Comparison of ENCODE assay signal across 8 cellular contexts in genomic region chr17:50129303-50129945, GRCh38. TPM values are rescaled to one million over a fixed set of nuclear protein-coding genes. Genes with fewer than 3 reads are reported as not detected.
DNase-seq lines count a peak whose midpoint lies in the region; ATAC-seq, FAIRE-seq and TF ChIP-seq lines count a peak whose summit lies in the region.

No MANE protein-coding gene starts in this region.

- DNase-seq in CD14-positive monocyte (ENCODE audit: low spot score) (no peak), HTR-8/SVneo (ENCODE audit: insufficient read length, low spot score) (no peak), fibroblast of the aortic adventitia (ENCODE audit: low read depth) (no peak), psoas muscle (peak in 1 of 2 donors; percentile 76), T1000 (lab: John Stamatoyannopoulos, UW) (no peak)
- DNase-seq in activated CD4-positive, alpha-beta memory T cell treated with anti-CD3 and anti-CD28 coated beads, Interleukin-2, amount 10 ng/mL, durations not matched to agents 7 days and 5 days, result peak; percentile 50

- peaks cover 29% of the 10 kb centered on the region for H3K4me1 ChIP-seq in psoas muscle

- H3K27me3 Mint-ChIP-seq in CD14-positive monocyte (ENCODE audit: low read depth in 3 of 3), result peaks cover 67 to 77% (median 72%) of the 10 kb centered on the region in 3 donors
- peaks cover 37% of the 10 kb centered on the region for H3K27me3 Mint-ChIP-seq in activated CD4-positive, alpha-beta memory T cell treated with anti-CD3 and anti-CD28 coated beads, Interleukin-2, amount 10 ng/mL, durations not matched to agents 7 days and 5 days

- H3K4me1 Mint-ChIP-seq in CD14-positive monocyte, result peaks cover 38% of the 10 kb centered on the region
- H3K4me1 Mint-ChIP-seq in activated CD4-positive, alpha-beta memory T cell treated with anti-CD3 and anti-CD28 coated beads, Interleukin-2, amount 10 ng/mL, durations not matched to agents 7 days and 5 days, result peaks cover 38% of the 10 kb centered on the region

- CTCF ChIA-PET in activated CD4-positive, alpha-beta memory T cell treated with anti-CD3 and anti-CD28 coated beads, Interleukin-2, amount 10 ng/mL, durations not matched to agents 7 days and 5 days (lab: Charles Lee), result interaction anchor here (2.0 to 3.0 kb wide), 2 partner anchors 12 to 35 kb away, joined by 7 to 14 read pairs; partner anchors contain the start of gene PDK2

- intact Hi-C loops in CD14-positive monocyte (cut with micrococcal nuclease) (no loop called here), psoas muscle (cut with DNase I) (no loop called here)

- H3K36me3 Mint-ChIP-seq in CD14-positive monocyte, result peaks cover 22 to 28% of the 10 kb centered on the region in 2 donors
- peaks cover 27% of the 10 kb centered on the region for H3K36me3 Mint-ChIP-seq in activated CD4-positive, alpha-beta memory T cell treated with anti-CD3 and anti-CD28 coated beads, Interleukin-2, amount 10 ng/mL, durations not matched to agents 7 days and 5 days (ENCODE audit: low read depth)

- TF ChIP-seq CTCF in CD14-positive monocyte (IDR thresholded peaks at IDR 0.05) (no peak), fibroblast of the aortic adventitia (IDR thresholded peaks at IDR 0.05; ENCODE audit: insufficient read depth, low read length) (no peak), psoas muscle (IDR thresholded peaks at IDR 0.05) (no peak)

- ATAC-seq in psoas muscle, result peak; percentile 1 to 29 (median 18)
- no peak for ATAC-seq in GM21423 (IDR thresholded peaks at IDR 0.05; ENCODE audit: unreplicated experiment)
- no peak for ATAC-seq in GM21825 (IDR thresholded peaks at IDR 0.05; ENCODE audit: unreplicated experiment)

- H3K4me3 Mint-ChIP-seq in CD14-positive monocyte, result peak overlapping the region; percentile 50 to 85
- peak overlapping the region; percentile 71 for H3K4me3 Mint-ChIP-seq in activated CD4-positive, alpha-beta memory T cell treated with anti-CD3 and anti-CD28 coated beads, Interleukin-2, amount 10 ng/mL, durations not matched to agents 7 days and 5 days

- H3K27ac ChIP-seq in psoas muscle, result no peak overlapping the region

- 3 to 12% (median 3%) methylated on average over 26 to 54 of the region's 54 CpGs for WGBS in psoas muscle, 3 donors

- peak; percentile 92 for FAIRE-seq in HTR-8/SVneo (lab: Jason Lieb, UNC)

- H3K27ac Mint-ChIP-seq in CD14-positive monocyte, result peak overlapping the region in 1 of 7 donors; percentile 71
- H3K27ac Mint-ChIP-seq in activated CD4-positive, alpha-beta memory T cell treated with anti-CD3 and anti-CD28 coated beads, Interleukin-2, amount 10 ng/mL, durations not matched to agents 7 days and 5 days, result no peak overlapping the region

- H3K9me3 Mint-ChIP-seq in CD14-positive monocyte, result peaks cover 2 to 27% (median 18%) of the 10 kb centered on the region in 7 donors
- no peaks in the 10 kb centered on the region for H3K9me3 Mint-ChIP-seq in activated CD4-positive, alpha-beta memory T cell treated with anti-CD3 and anti-CD28 coated beads, Interleukin-2, amount 10 ng/mL, durations not matched to agents 7 days and 5 days

- H3K9me3 ChIP-seq in psoas muscle, result no peaks in the 10 kb centered on the region

- no peaks in the 10 kb centered on the region for H3K27me3 ChIP-seq in psoas muscle (ENCODE audit: insufficient read depth in 3 of 3, low read length in 2 of 3)

- POLR2A ChIA-PET in activated CD4-positive, alpha-beta memory T cell treated with anti-CD3 and anti-CD28 coated beads, Interleukin-2, amount 10 ng/mL, durations not matched to agents 7 days and 5 days (lab: Charles Lee), result interaction anchor here (0.6 to 2.0 kb wide), 5 partner anchors 10 to 157 kb away, joined by 3 to 11 read pairs (median 7); no protein-coding TSS in a partner anchor

- H3K4me3 ChIP-seq in fibroblast of the aortic adventitia (ENCODE audit: low read depth, low read length) (peak overlapping the region; percentile 51), psoas muscle (peak overlapping the region; percentile 69)

- peaks cover 0 to 2% of the 10 kb centered on the region in 2 donors for H3K36me3 ChIP-seq in psoas muscle (ENCODE audit: insufficient read depth in 1 of 2, low read depth in 1 of 2)

RNA-seq across cellular contexts. Expression of gene SAMD14, which starts 0.5 kb away (rescaled TPM):
- polyA plus RNA-seq in CD14-positive monocyte, result not detected
- 1 to 10 TPM in 1 of 2 experiments, under 1 TPM in 1; 0.68 to 1.3 TPM for total RNA-seq in activated CD4-positive, alpha-beta memory T cell treated with anti-CD3 and anti-CD28 coated beads, Interleukin-2, amount 10 ng/mL, durations not matched to agents 7 days and 5 days
- 1.6 and 5.1 TPM in 2 replicates for total RNA-seq in fibroblast of the aortic adventitia (ENCODE audit: low replicate concordance)
- total RNA-seq in psoas muscle, result 1 to 10 TPM in 3 of 4 donors, under 1 TPM in 1; 0.55 to 2.7 (median 1.3) TPM
- 1 to 10 TPM in 1 of 3 donors, under 1 TPM in 2; 0.64 to 1.3 (median 0.98) TPM for polyA plus RNA-seq in psoas muscle

RNA-seq across cellular contexts. Expression of gene PPP1R9B, which starts 21.1 kb away (rescaled TPM):
- 1 to 10 TPM in 1 of 2 donors, under 1 TPM in 1; 0.61 to 1.3 TPM for polyA plus RNA-seq in CD14-positive monocyte
- total RNA-seq in activated CD4-positive, alpha-beta memory T cell treated with anti-CD3 and anti-CD28 coated beads, Interleukin-2, amount 10 ng/mL, durations not matched to agents 7 days and 5 days, result 100 to 1,000 TPM; 136 to 137 TPM
- 59.3 and 85.4 TPM in 2 replicates for total RNA-seq in fibroblast of the aortic adventitia (ENCODE audit: low replicate concordance)
- total RNA-seq in psoas muscle, result 10 to 100 TPM; 15.1 to 26.5 (median 18.4) TPM
- polyA plus RNA-seq in psoas muscle, result 10 to 100 TPM in 2 of 3 donors, 1 to 10 TPM in 1; 7.0 to 11.3 (median 11.0) TPM

RNA-seq across cellular contexts. Expression of gene PDK2, which starts 34.3 kb away (rescaled TPM):
- 10 to 100 TPM; 15.9 to 23.4 TPM for polyA plus RNA-seq in CD14-positive monocyte
- 10 to 100 TPM; 19.6 to 23.4 TPM for total RNA-seq in activated CD4-positive, alpha-beta memory T cell treated with anti-CD3 and anti-CD28 coated beads, Interleukin-2, amount 10 ng/mL, durations not matched to agents 7 days and 5 days
- 13.2 and 37.8 TPM in 2 replicates for total RNA-seq in fibroblast of the aortic adventitia (ENCODE audit: low replicate concordance)
- 100 to 1,000 TPM in 2 of 4 donors, 10 to 100 TPM in 2; 79.3 to 213 (median 110) TPM for total RNA-seq in psoas muscle
- polyA plus RNA-seq in psoas muscle, result 10 to 100 TPM; 50.3 to 99.4 (median 55.2) TPM

RNA-seq across cellular contexts. Expression of gene SGCA, which starts 36.4 kb away (rescaled TPM):
- under 1 TPM; 0.53 to 0.89 TPM for polyA plus RNA-seq in CD14-positive monocyte
- under 1 TPM in 1 of 2 experiments, not detected in 1; 0.30 TPM for total RNA-seq in activated CD4-positive, alpha-beta memory T cell treated with anti-CD3 and anti-CD28 coated beads, Interleukin-2, amount 10 ng/mL, durations not matched to agents 7 days and 5 days
- total RNA-seq in fibroblast of the aortic adventitia (ENCODE audit: low replicate concordance), result 0.65 and 0.90 TPM in 2 replicates
- 100 to 1,000 TPM; 245 to 291 (median 266) TPM for total RNA-seq in psoas muscle
- 100 to 1,000 TPM; 120 to 254 (median 151) TPM for polyA plus RNA-seq in psoas muscle

Comparison
In these comparisons a context has a peak if more than half of its experiments do, and no peak if none do; other contexts are left out.
1. ATAC-seq: peak in psoas muscle (4 of 4); none in GM21423 (single experiment) and GM21825 (single experiment).